ENCODE assay signal across 1 cellular context in the genomic region with DNA sequence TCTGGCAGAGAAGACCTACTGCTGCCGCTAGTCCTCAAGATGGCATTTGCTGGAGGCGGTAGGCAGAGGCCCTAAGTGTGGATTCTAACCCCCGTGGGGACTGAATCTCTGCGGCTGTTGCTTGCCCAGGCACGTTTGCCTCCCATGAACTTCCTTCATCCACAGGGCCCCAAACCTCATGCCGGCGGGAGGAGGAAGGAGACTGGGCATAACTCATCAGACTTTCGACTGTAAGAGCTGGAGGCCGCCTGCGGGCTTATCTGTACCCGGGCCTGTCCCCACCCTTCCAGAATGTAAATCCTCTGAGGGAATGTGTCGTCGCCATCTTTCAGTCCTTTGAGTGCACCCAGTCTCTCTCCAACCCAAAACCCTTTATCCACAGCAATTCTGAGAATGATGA.
TF ChIP-seq lines count a peak whose summit lies in the region.

No MANE protein-coding gene starts in this region.

TF ChIP-seq in GM23338, 12 proteins besides CTCF, POLR2A, EP300 and RAD21:
- TF ChIP-seq JUNB (IDR thresholded peaks at IDR 0.05; ENCODE audit: unreplicated experiment) (no peak), EZH2 (IDR thresholded peaks at IDR 0.05; ENCODE audit: low read depth, unreplicated experiment) (no peak), CREB1 (CRISPR knock-in tag; IDR thresholded peaks at IDR 0.05; ENCODE audit: low read depth) (no peak), EZH2phosphoT487 (IDR thresholded peaks at IDR 0.05; ENCODE audit: unreplicated experiment) (no peak)
- TF ChIP-seq, protein P1, sequence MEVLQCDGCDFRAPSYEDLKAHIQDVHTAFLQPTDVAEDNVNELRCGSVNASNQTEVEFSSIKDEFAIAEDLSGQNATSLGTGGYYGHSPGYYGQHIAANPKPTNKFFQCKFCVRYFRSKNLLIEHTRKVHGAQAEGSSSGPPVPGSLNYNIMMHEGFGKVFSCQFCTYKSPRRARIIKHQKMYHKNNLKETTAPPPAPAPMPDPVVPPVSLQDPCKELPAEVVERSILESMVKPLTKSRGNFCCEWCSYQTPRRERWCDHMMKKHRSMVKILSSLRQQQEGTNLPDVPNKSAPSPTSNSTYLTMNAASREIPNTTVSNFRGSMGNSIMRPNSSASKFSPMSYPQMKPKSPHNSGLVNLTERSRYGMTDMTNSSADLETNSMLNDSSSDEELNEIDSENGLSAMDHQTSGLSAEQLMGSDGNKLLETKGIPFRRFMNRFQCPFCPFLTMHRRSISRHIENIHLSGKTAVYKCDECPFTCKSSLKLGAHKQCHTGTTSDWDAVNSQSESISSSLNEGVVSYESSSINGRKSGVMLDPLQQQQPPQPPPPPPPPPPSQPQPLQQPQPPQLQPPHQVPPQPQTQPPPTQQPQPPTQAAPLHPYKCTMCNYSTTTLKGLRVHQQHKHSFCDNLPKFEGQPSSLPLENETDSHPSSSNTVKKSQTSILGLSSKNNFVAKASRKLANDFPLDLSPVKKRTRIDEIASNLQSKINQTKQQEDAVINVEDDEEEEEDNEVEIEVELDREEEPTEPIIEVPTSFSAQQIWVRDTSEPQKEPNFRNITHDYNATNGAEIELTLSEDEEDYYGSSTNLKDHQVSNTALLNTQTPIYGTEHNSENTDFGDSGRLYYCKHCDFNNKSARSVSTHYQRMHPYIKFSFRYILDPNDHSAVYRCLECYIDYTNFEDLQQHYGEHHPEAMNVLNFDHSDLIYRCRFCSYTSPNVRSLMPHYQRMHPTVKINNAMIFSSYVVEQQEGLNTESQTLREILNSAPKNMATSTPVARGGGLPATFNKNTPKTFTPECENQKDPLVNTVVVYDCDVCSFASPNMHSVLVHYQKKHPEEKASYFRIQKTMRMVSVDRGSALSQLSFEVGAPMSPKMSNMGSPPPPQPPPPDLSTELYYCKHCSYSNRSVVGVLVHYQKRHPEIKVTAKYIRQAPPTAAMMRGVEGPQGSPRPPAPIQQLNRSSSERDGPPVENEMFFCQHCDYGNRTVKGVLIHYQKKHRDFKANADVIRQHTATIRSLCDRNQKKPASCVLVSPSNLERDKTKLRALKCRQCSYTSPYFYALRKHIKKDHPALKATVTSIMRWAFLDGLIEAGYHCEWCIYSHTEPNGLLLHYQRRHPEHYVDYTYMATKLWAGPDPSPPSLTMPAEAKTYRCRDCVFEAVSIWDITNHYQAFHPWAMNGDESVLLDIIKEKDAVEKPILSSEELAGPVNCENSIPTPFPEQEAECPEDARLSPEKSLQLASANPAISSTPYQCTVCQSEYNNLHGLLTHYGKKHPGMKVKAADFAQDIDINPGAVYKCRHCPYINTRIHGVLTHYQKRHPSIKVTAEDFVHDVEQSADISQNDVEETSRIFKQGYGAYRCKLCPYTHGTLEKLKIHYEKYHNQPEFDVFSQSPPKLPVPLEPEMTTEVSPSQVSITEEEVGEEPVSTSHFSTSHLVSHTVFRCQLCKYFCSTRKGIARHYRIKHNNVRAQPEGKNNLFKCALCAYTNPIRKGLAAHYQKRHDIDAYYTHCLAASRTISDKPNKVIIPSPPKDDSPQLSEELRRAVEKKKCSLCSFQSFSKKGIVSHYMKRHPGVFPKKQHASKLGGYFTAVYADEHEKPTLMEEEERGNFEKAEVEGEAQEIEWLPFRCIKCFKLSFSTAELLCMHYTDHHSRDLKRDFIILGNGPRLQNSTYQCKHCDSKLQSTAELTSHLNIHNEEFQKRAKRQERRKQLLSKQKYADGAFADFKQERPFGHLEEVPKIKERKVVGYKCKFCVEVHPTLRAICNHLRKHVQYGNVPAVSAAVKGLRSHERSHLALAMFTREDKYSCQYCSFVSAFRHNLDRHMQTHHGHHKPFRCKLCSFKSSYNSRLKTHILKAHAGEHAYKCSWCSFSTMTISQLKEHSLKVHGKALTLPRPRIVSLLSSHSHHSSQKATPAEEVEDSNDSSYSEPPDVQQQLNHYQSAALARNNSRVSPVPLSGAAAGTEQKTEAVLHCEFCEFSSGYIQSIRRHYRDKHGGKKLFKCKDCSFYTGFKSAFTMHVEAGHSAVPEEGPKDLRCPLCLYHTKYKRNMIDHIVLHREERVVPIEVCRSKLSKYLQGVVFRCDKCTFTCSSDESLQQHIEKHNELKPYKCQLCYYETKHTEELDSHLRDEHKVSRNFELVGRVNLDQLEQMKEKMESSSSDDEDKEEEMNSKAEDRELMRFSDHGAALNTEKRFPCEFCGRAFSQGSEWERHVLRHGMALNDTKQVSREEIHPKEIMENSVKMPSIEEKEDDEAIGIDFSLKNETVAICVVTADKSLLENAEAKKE (CRISPR knock-in tag; IDR thresholded peaks at IDR 0.05): no peak
- TF ChIP-seq, protein P2, sequence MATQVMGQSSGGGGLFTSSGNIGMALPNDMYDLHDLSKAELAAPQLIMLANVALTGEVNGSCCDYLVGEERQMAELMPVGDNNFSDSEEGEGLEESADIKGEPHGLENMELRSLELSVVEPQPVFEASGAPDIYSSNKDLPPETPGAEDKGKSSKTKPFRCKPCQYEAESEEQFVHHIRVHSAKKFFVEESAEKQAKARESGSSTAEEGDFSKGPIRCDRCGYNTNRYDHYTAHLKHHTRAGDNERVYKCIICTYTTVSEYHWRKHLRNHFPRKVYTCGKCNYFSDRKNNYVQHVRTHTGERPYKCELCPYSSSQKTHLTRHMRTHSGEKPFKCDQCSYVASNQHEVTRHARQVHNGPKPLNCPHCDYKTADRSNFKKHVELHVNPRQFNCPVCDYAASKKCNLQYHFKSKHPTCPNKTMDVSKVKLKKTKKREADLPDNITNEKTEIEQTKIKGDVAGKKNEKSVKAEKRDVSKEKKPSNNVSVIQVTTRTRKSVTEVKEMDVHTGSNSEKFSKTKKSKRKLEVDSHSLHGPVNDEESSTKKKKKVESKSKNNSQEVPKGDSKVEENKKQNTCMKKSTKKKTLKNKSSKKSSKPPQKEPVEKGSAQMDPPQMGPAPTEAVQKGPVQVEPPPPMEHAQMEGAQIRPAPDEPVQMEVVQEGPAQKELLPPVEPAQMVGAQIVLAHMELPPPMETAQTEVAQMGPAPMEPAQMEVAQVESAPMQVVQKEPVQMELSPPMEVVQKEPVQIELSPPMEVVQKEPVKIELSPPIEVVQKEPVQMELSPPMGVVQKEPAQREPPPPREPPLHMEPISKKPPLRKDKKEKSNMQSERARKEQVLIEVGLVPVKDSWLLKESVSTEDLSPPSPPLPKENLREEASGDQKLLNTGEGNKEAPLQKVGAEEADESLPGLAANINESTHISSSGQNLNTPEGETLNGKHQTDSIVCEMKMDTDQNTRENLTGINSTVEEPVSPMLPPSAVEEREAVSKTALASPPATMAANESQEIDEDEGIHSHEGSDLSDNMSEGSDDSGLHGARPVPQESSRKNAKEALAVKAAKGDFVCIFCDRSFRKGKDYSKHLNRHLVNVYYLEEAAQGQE (IDR thresholded peaks at IDR 0.05; ENCODE audit: unreplicated experiment): no peak
- TF ChIP-seq, protein P3, sequence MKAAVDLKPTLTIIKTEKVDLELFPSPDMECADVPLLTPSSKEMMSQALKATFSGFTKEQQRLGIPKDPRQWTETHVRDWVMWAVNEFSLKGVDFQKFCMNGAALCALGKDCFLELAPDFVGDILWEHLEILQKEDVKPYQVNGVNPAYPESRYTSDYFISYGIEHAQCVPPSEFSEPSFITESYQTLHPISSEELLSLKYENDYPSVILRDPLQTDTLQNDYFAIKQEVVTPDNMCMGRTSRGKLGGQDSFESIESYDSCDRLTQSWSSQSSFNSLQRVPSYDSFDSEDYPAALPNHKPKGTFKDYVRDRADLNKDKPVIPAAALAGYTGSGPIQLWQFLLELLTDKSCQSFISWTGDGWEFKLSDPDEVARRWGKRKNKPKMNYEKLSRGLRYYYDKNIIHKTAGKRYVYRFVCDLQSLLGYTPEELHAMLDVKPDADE (IDR thresholded peaks at IDR 0.05): no peak
